13 cellular contexts compared by ENCODE assay signal in the genomic region with DNA sequence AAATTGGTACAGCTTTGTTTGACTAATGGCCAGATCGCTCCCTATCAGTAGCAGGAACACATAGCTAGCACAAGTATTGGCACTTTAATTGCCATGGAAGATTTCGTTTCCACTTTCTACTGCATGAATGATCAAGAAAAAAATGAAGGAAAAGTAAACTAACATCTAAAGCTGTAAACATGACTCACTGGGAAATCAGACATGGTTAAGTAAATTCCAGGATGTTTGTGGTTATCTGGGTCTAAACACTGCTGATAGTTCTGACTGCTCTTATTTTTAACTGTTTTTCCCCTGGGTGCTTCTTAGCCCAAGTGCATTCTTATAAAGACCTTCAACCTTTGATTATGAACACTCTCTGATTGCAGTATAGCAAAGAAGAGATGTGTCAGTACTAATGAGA.
DNase-seq lines count a peak whose midpoint lies in the region; ATAC-seq, FAIRE-seq and TF ChIP-seq lines count a peak whose summit lies in the region.
"Had no signal": no experiment of that assay in that cellular context is flagged by ENCODE, and none has a peak within 500 bp of the region (broad histone marks: within the 10 kb centered on the region; RNA-seq: fewer than 3 reads in every experiment).

No MANE protein-coding gene starts in this region.

- H4K8ac ChIP-seq in trophoblast cell (ENCODE audit: low read depth, low read length), result no peak overlapping the region

- no peak overlapping the region for H2AK5ac ChIP-seq in trophoblast cell (ENCODE audit: low read length)

- no peak overlapping the region for H2BK12ac ChIP-seq in trophoblast cell (ENCODE audit: low read length)

- H2AFZ ChIP-seq in trophoblast cell (ENCODE audit: insufficient read depth, low read length, poor library complexity), result no peak overlapping the region

- no peak overlapping the region for H3K4ac ChIP-seq in trophoblast cell (ENCODE audit: low read depth, low read length)

- H3K27ac ChIP-seq in trophoblast cell (ENCODE audit: low read depth, low read length), result no peak overlapping the region
- H3K27ac ChIP-seq in testis, result no peak overlapping the region
- no peak overlapping the region for H3K27ac ChIP-seq in suprapubic skin
- H3K27ac ChIP-seq: ascending aorta had no signal

- TF ChIP-seq EP300 in suprapubic skin (IDR thresholded peaks at IDR 0.05), result no peak

- H2BK5ac ChIP-seq in trophoblast cell (ENCODE audit: low read depth, low read length, poor library complexity), result no peak overlapping the region

- no peak overlapping the region for H2BK120ac ChIP-seq in trophoblast cell (ENCODE audit: insufficient read depth, low read length, poor library complexity)

- no peak overlapping the region for H3K14ac ChIP-seq in trophoblast cell (ENCODE audit: low read length)

- FAIRE-seq in RCC 7860 (lab: Jason Lieb, UNC), result peak; percentile 87
- FAIRE-seq: K562 had no signal

- H3K27me3 ChIP-seq in trophoblast cell (ENCODE audit: insufficient read depth, low read length), result no peaks in the 10 kb centered on the region
- H3K27me3 ChIP-seq in testis, result no peaks in the 10 kb centered on the region
- H3K27me3 ChIP-seq in suprapubic skin, result no peaks in the 10 kb centered on the region
- H3K27me3 ChIP-seq: ascending aorta had no signal

- no peak overlapping the region for H4K91ac ChIP-seq in trophoblast cell (ENCODE audit: low read depth, low read length)

- TF ChIP-seq CTCF in testis (IDR thresholded peaks at IDR 0.05) (no peak), suprapubic skin (IDR thresholded peaks at IDR 0.05) (no peak)

- no peaks in the 10 kb centered on the region for H3K79me1 ChIP-seq in trophoblast cell (ENCODE audit: low read length)

- H4K12ac ChIP-seq in trophoblast cell (ENCODE audit: low read depth, low read length), result no peak overlapping the region

- intact Hi-C loops in testis (cut with DNase I; ENCODE audit: low total_unique reads), result no loop called here

- TF ChIP-seq POLR2A in testis (IDR thresholded peaks at IDR 0.05) (no peak), suprapubic skin (IDR thresholded peaks at IDR 0.05) (no peak)

- no peak for ATAC-seq in HG03469 (IDR thresholded peaks at IDR 0.05; ENCODE audit: unreplicated experiment)
- ATAC-seq: K562 had no signal

- no peak overlapping the region for H3K23ac ChIP-seq in trophoblast cell (ENCODE audit: low read length)

- H3K9ac ChIP-seq in trophoblast cell (ENCODE audit: low read length), result no peak overlapping the region

- no CpG with 5 or more reads among the region's 2 CpGs for WGBS in trophoblast cell (ENCODE audit: extremely low coverage, insufficient coverage, insufficient read length)
- 55 to 62% methylated on average over 2 of the region's 2 CpGs for WGBS in testis, 2 donors
- 56% methylated on average over 2 of the region's 2 CpGs for WGBS in suprapubic skin

- no peak overlapping the region for H3K18ac ChIP-seq in trophoblast cell (ENCODE audit: low read length)

- H3K79me2 ChIP-seq in trophoblast cell (ENCODE audit: control insufficient read depth, insufficient read depth, low read length, poor library complexity), result no peaks in the 10 kb centered on the region

- H3K4me2 ChIP-seq in trophoblast cell (ENCODE audit: low read length), result no peak overlapping the region

- H3K4me1 ChIP-seq in trophoblast cell (ENCODE audit: control insufficient read depth in 1 of 2, insufficient read depth in 2 of 2, low read length in 2 of 2) (peaks cover 3 to 12% of the 10 kb centered on the region in 2 experiments), testis (no peaks in the 10 kb centered on the region), suprapubic skin (no peaks in the 10 kb centered on the region)
- H3K4me1 ChIP-seq: ascending aorta had no signal

- H3K4me3 ChIP-seq in trophoblast cell (ENCODE audit: low read depth, low read length), result no peak overlapping the region
- no peak overlapping the region for H3K4me3 ChIP-seq in testis
- H3K4me3 ChIP-seq in suprapubic skin, result no peak overlapping the region
- H3K4me3 ChIP-seq: ascending aorta, K562 had no signal

- H3K9me3 ChIP-seq in trophoblast cell (ENCODE audit: insufficient read depth, low read depth, low read length) (no peaks in the 10 kb centered on the region), testis (no peaks in the 10 kb centered on the region), suprapubic skin (no peaks in the 10 kb centered on the region)
- H3K9me3 ChIP-seq: ascending aorta had no signal

- H3K36me3 ChIP-seq in trophoblast cell (ENCODE audit: control insufficient read depth in 1 of 2, insufficient read depth in 2 of 2, low read length in 2 of 2) (no peaks in the 10 kb centered on the region), testis (ENCODE audit: low read depth, missing control alignments) (no peaks in the 10 kb centered on the region), suprapubic skin (no peaks in the 10 kb centered on the region)
- H3K36me3 ChIP-seq: ascending aorta had no signal

- peak; percentile 96 for DNase-seq in EH (ENCODE audit: low read depth)
- peak; percentile 77 for DNase-seq in RCC 7860 (ENCODE audit: low spot score)
- DNase-seq in fibroblast of gingiva (ENCODE audit: low read depth), result peak; percentile 74
- peak; percentile 14 to 39 for DNase-seq in trophoblast cell
- DNase-seq in NCI-H1694 treated with DMSO at 0.1 percent for 48 hours (lab: John Stamatoyannopoulos, UW), result no peak
- no peak for DNase-seq in testis
- no peak for DNase-seq in suprapubic skin (ENCODE audit: low spot score in 2 of 2)
- DNase-seq: GDM1, glutamatergic neuron, NCI-H524 treated with DMSO at 0.1 percent for 48 hours had no signal

Comparison
In these comparisons a context has a peak if more than half of its experiments do, and no peak if none do; other contexts are left out.
1. DNase-seq: peak in EH (single experiment), RCC 7860 (single experiment), fibroblast of gingiva (single experiment) and trophoblast cell (2 of 2); none in NCI-H1694 treated with DMSO at 0.1 percent for 48 hours (single experiment), testis (single experiment) and suprapubic skin (0 of 2).